In genomic region chr3:41955192-41955591, GRCh38 we compare ENCODE assay signal across 28 cellular contexts.
"Had no signal": no experiment of that assay in that cellular context is flagged by ENCODE, and none has a peak within 500 bp of the region (broad histone marks: within the 10 kb centered on the region; RNA-seq: fewer than 3 reads in every experiment).

No MANE protein-coding gene starts in this region.

- H3K9me3 Mint-ChIP-seq: dendritic cell treated with granulocyte-macrophage colony-stimulating factor and Interleukin-4, amounts not matched to agents 40 ng/mL and 50 ng/mL, for 4 days; effector memory CD8-positive, alpha-beta T cell had no signal

- H3K4me3 ChIP-seq: colonic mucosa, coronary artery, dorsolateral prefrontal cortex, esophagus muscularis mucosa, esophagus squamous epithelium, gastrocnemius medialis, gastroesophageal sphincter, heart left ventricle had no signal

- ATAC-seq: effector memory CD8-positive, alpha-beta T cell; esophagus mucosa; foreskin keratinocyte; gastrocnemius medialis; gastroesophageal sphincter; heart left ventricle had no signal

- H3K27me3 Mint-ChIP-seq: dendritic cell treated with granulocyte-macrophage colony-stimulating factor and Interleukin-4, amounts not matched to agents 40 ng/mL and 50 ng/mL, for 4 days; effector memory CD8-positive, alpha-beta T cell had no signal

- H3K27ac ChIP-seq: colonic mucosa, coronary artery, dorsolateral prefrontal cortex, epithelial cell of prostate, esophagus muscularis mucosa, esophagus squamous epithelium, foreskin keratinocyte, gastrocnemius medialis, gastroesophageal sphincter, heart left ventricle had no signal

- H3K27me3 ChIP-seq: colonic mucosa, dorsolateral prefrontal cortex, esophagus muscularis mucosa, esophagus squamous epithelium, foreskin keratinocyte, gastrocnemius medialis, gastroesophageal sphincter, heart left ventricle had no signal

- H3K27ac Mint-ChIP-seq: dendritic cell treated with granulocyte-macrophage colony-stimulating factor and Interleukin-4, amounts not matched to agents 40 ng/mL and 50 ng/mL, for 4 days; endodermal cell had no signal

- H3K36me3 ChIP-seq: colonic mucosa, esophagus squamous epithelium, gastrocnemius medialis had no signal

- H3K4me3 Mint-ChIP-seq: dendritic cell treated with granulocyte-macrophage colony-stimulating factor and Interleukin-4, amounts not matched to agents 40 ng/mL and 50 ng/mL, for 4 days; effector memory CD8-positive, alpha-beta T cell; endodermal cell had no signal

- FAIRE-seq: colon, endometrium, endothelial cell of umbilical vein, frontal cortex had no signal

- H3K9me3 ChIP-seq: colonic mucosa, esophagus muscularis mucosa, esophagus squamous epithelium, gastrocnemius medialis, gastroesophageal sphincter, heart left ventricle had no signal

- H3K4me1 ChIP-seq: colonic mucosa, esophagus squamous epithelium, foreskin keratinocyte, gastrocnemius medialis, heart left ventricle had no signal

- DNase-seq: colonic mucosa; cortex of kidney; dermis blood vessel endothelial cell; dorsolateral prefrontal cortex; effector CD4-positive, alpha-beta T cell; effector CD8-positive, alpha-beta T cell; effector memory CD4-positive, alpha-beta T cell; effector memory CD8-positive, alpha-beta T cell; endodermal cell; erythroblast; esophagus squamous epithelium; foreskin fibroblast; foreskin keratinocyte; foreskin melanocyte; gastrocnemius medialis; glutamatergic neuron; head of caudate nucleus; heart left ventricle had no signal

- H3K4me1 Mint-ChIP-seq: endodermal cell had no signal
